10 cellular contexts compared by ENCODE assay signal in genomic region chr1:31798433-31799195, GRCh38. TPM values are rescaled to one million over a fixed set of nuclear protein-coding genes. Genes with fewer than 3 reads are reported as not detected.
DNase-seq lines count a peak whose midpoint lies in the region; TF ChIP-seq lines count a peak whose summit lies in the region.
"Had no signal": no experiment of that assay in that cellular context is flagged by ENCODE, and none has a peak within 500 bp of the region (broad histone marks: within the 10 kb centered on the region; RNA-seq: fewer than 3 reads in every experiment).

No MANE protein-coding gene starts in this region.

- POLR2A ChIA-PET in PC-9 (lab: Charles Lee; ENCODE audit: unreplicated experiment), result interaction anchor here (0.7 kb wide), 1 partner anchor 111 kb away, joined by 3 read pairs; no protein-coding TSS in a partner anchor

- peaks cover 35% of the 10 kb centered on the region for H3K4me1 ChIP-seq in PC-9 (replicated peaks; ENCODE audit: insufficient read depth)
- H3K4me1 ChIP-seq: BE2C had no signal

- BruUV-seq in PC-9 (replicated peaks; lab: Mats Ljungman, UMichigan), result no TSS peak

- H3K4me1 Mint-ChIP-seq in nephron progenitor cell, result peaks cover 52% of the 10 kb centered on the region

- H3K4me2 ChIP-seq in PC-9, result peak overlapping the region; percentile 99

- H3K4me3 Mint-ChIP-seq in nephron progenitor cell, result no peak overlapping the region

- H3K9me2 ChIP-seq in PC-9 (ENCODE audit: insufficient read depth), result no peaks in the 10 kb centered on the region

- H3K79me2 ChIP-seq in PC-9 (ENCODE audit: low read depth), result peaks cover 28% of the 10 kb centered on the region

- intact Hi-C loops in PC-9 (cut with micrococcal nuclease; ENCODE audit: unreplicated experiment), result loop anchor here (10.0 kb wide), 1 partner anchor 616 kb away; no protein-coding TSS in a partner anchor

- TF ChIP-seq CTCF in PC-9 (conservative IDR thresholded peaks at IDR 0.05) (no peak), nephron progenitor cell (IDR thresholded peaks at IDR 0.05) (no peak)

- H3K9me3 Mint-ChIP-seq in nephron progenitor cell, result no peaks in the 10 kb centered on the region

- CTCF ChIA-PET in PC-9 (lab: Charles Lee), result interaction anchor here (1.4 kb wide), 1 partner anchor 9 kb away, joined by 5 read pairs; no protein-coding TSS in a partner anchor

- H3K27ac Mint-ChIP-seq in nephron progenitor cell, result no peak overlapping the region

- H2AFZ ChIP-seq in PC-9, result peak overlapping the region; percentile 71

- peak overlapping the region; percentile 75 for H3K27ac ChIP-seq in PC-9
- H3K27ac ChIP-seq: SK-N-MC had no signal

- peaks cover 18% of the 10 kb centered on the region for H3K27me3 Mint-ChIP-seq in nephron progenitor cell (ENCODE audit: low read depth, poor library complexity)

- DNase-seq in NOMO-1 treated with DMSO at 0.1 percent for 48 hours (lab: John Stamatoyannopoulos, UW; ENCODE audit: unreplicated experiment) (peak; percentile 32), NOMO-1 treated with dmso at 0.1 percent for 144 hours (lab: John Stamatoyannopoulos, UW; ENCODE audit: unreplicated experiment) (no peak), PC-9 (peak; percentile 44 to 95), fibroblast of gingiva (ENCODE audit: low read depth) (peak; percentile 75), NCI-H187 (lab: John Stamatoyannopoulos, UW) (no peak), NCI-H774 (lab: John Stamatoyannopoulos, UW) (no peak), nephron progenitor cell (no peak)
- DNase-seq in stimulated activated CD4-positive, alpha-beta T cell treated with anti-CD3 and anti-CD28 coated beads, Interleukin-1b, Interleukin-23, amount 100 ng/mL, for 48 hours, result peak; percentile 66
- DNase-seq: BE2C had no signal

- peak overlapping the region; percentile 63 for H3K4me3 ChIP-seq in PC-9
- H3K4me3 ChIP-seq: SK-N-MC had no signal

- H3K36me3 Mint-ChIP-seq in nephron progenitor cell (ENCODE audit: low read depth), result no peaks in the 10 kb centered on the region

- no peaks in the 10 kb centered on the region for H3K36me3 ChIP-seq in PC-9 (ENCODE audit: low read depth)
- H3K36me3 ChIP-seq: BE2C had no signal

- no peaks in the 10 kb centered on the region for H3K27me3 ChIP-seq in PC-9 (ENCODE audit: insufficient read depth, low read depth)
- H3K27me3 ChIP-seq: BE2C had no signal

- peaks cover 26% of the 10 kb centered on the region for H3F3A ChIP-seq in PC-9 (ENCODE audit: insufficient read depth, low read depth)

- no peaks in the 10 kb centered on the region for H4K20me1 ChIP-seq in PC-9 (ENCODE audit: insufficient read depth)

- H3K9me3 ChIP-seq in PC-9 (ENCODE audit: insufficient read depth, low read depth), result no peaks in the 10 kb centered on the region
- H3K9me3 ChIP-seq: BE2C had no signal

RNA-seq across cellular contexts. Expression of gene SPOCD1, which starts 17.2 kb away (rescaled TPM):
- 10.2 and 14.6 TPM in 2 replicates for total RNA-seq in PC-9 (2021)

RNA-seq across cellular contexts. Expression of gene ADGRB2, which starts 34.5 kb away (rescaled TPM):
- total RNA-seq in PC-9 (2021), result 15.6 and 28.5 TPM in 2 replicates

Comparison
In these comparisons a context has a peak if more than half of its experiments do, and no peak if none do; other contexts are left out.
1. DNase-seq: peak in NOMO-1 treated with DMSO at 0.1 percent for 48 hours (single experiment), PC-9 (2 of 2), fibroblast of gingiva (single experiment) and stimulated activated CD4-positive, alpha-beta T cell treated with anti-CD3 and anti-CD28 coated beads, Interleukin-1b, Interleukin-23, amount 100 ng/mL, for 48 hours (single experiment); none in NOMO-1 treated with dmso at 0.1 percent for 144 hours (single experiment), NCI-H187 (0 of 2), NCI-H774 (single experiment) and nephron progenitor cell (single experiment).